ENCODE assay signal across 9 cellular contexts in the genomic region with DNA sequence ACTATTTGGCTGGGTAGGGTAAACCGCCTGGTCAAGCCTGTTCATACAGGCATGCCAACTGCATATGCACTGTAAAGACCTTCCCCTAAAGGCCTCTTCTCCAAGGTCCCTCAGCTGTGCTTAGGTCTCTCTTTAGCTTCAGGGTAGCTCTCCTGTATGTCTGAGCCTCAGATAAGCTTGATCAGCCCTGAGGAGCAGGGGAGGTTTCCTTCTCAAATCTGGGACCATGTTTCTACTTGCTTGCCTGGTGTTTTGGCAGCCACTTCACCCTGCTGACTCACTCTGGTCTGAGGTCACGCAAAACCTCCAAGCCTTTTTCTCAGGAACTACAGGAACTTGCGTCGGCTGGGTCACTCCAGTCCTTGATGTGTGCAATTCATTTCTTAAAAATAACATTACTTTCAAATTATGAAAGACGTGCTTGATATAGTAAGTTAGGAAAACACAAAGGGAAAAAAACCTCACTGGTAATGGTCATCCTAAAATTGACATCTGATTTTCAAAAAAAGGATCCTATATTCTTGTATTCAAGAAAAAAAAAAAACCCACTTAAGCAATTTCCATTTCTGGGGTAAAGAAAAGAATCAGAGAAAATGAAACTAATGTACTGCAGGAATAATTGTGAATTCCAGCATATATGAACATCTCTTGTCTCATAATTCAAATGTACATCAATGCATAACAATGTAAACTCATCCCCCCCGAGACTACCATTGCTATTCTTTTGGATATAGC. TPM values are rescaled to one million over a fixed set of nuclear protein-coding genes. Genes with fewer than 3 reads are reported as not detected.
DNase-seq lines count a peak whose midpoint lies in the region; ATAC-seq and TF ChIP-seq lines count a peak whose summit lies in the region.
"Had no signal": no experiment of that assay in that cellular context is flagged by ENCODE, and none has a peak within 500 bp of the region (broad histone marks: within the 10 kb centered on the region; RNA-seq: fewer than 3 reads in every experiment).

No MANE protein-coding gene starts in this region.

- TF ChIP-seq POLR2A in Peyer's patch (IDR thresholded peaks at IDR 0.05) (no peak), breast epithelium (IDR thresholded peaks at IDR 0.05) (no peak), suprapubic skin (IDR thresholded peaks at IDR 0.05) (no peak)

- DNase-seq in GM04504 (ENCODE audit: low read depth) (peak; percentile 92), Peyer's patch (peak in 2 of 3 donors; percentile 35 to 78), breast epithelium (ENCODE audit: low spot score in 2 of 2) (peak; percentile 54 to 81), lung (ENCODE audit: low spot score) (peak; percentile 82), suprapubic skin (ENCODE audit: low spot score in 2 of 2) (peak; percentile 84 to 90)
- DNase-seq in effector memory CD8-positive, alpha-beta T cell, result no peak

- no peak overlapping the region for H3K4me3 ChIP-seq in Peyer's patch
- no peak overlapping the region for H3K4me3 ChIP-seq in breast epithelium
- H3K4me3 ChIP-seq in lung, result no peak overlapping the region
- no peak overlapping the region for H3K4me3 ChIP-seq in suprapubic skin

- no peaks in the 10 kb centered on the region for H3K9me3 ChIP-seq in Peyer's patch
- no peaks in the 10 kb centered on the region for H3K9me3 ChIP-seq in breast epithelium
- H3K9me3 ChIP-seq in lung (ENCODE audit: control insufficient read depth in 2 of 2, insufficient read depth in 1 of 2, low read length in 1 of 2), result no peaks in the 10 kb centered on the region
- H3K9me3 ChIP-seq in suprapubic skin, result no peaks in the 10 kb centered on the region

- no peak overlapping the region for H3K27ac Mint-ChIP-seq in effector memory CD8-positive, alpha-beta T cell

- TF ChIP-seq CTCF in Peyer's patch (IDR thresholded peaks at IDR 0.05), result no peak
- no peak for TF ChIP-seq CTCF in breast epithelium (IDR thresholded peaks at IDR 0.05)
- TF ChIP-seq CTCF in lung (IDR thresholded peaks at IDR 0.05; ENCODE audit: control extremely low read depth, extremely low read depth), result no peak
- TF ChIP-seq CTCF in suprapubic skin (IDR thresholded peaks at IDR 0.05), result no peak

- 35 to 36% methylated on average over 6 of the region's 6 CpGs for WGBS in lung, 2 donors
- whole genome bisulfite sequencing in suprapubic skin, result 19% methylated on average over 6 of the region's 6 CpGs

- TF ChIP-seq EP300 in suprapubic skin (IDR thresholded peaks at IDR 0.05), result no peak

- H3K27ac ChIP-seq in Peyer's patch, result peak overlapping the region in 3 of 4 donors; percentile 37 to 49 (median 47)
- H3K27ac ChIP-seq in breast epithelium, result peak overlapping the region; percentile 66 to 82
- H3K27ac ChIP-seq in lung (ENCODE audit: low read depth in 1 of 2, low read length in 1 of 2), result peak overlapping the region; percentile 38 to 96
- peak overlapping the region; percentile 46 for H3K27ac ChIP-seq in suprapubic skin

- peaks cover 12 to 28% of the 10 kb centered on the region in 2 donors for H3K4me1 Mint-ChIP-seq in effector memory CD8-positive, alpha-beta T cell (ENCODE audit: low read depth in 2 of 2)

- H3K4me3 Mint-ChIP-seq in effector memory CD8-positive, alpha-beta T cell, result peak overlapping the region in 1 of 2 donors; percentile 59
- H3K4me3 Mint-ChIP-seq: neural crest cell had no signal

- no peaks in the 10 kb centered on the region for H3K27me3 Mint-ChIP-seq in effector memory CD8-positive, alpha-beta T cell

- H3K4me1 ChIP-seq in Peyer's patch (peaks cover 6 to 27% (median 20%) of the 10 kb centered on the region in 4 donors), breast epithelium (peaks cover 8 to 17% of the 10 kb centered on the region in 2 donors), lung (ENCODE audit: control insufficient read depth in 2 of 2, insufficient read depth in 2 of 2, low read length in 2 of 2) (peaks cover 10 to 21% of the 10 kb centered on the region in 2 donors), suprapubic skin (peaks cover 52% of the 10 kb centered on the region)

- no peaks in the 10 kb centered on the region for H3K9me3 Mint-ChIP-seq in effector memory CD8-positive, alpha-beta T cell
- H3K9me3 Mint-ChIP-seq: neural crest cell had no signal

- H3K36me3 Mint-ChIP-seq in effector memory CD8-positive, alpha-beta T cell (ENCODE audit: insufficient read depth), result no peaks in the 10 kb centered on the region

- H3K27me3 ChIP-seq in Peyer's patch, result no peaks in the 10 kb centered on the region
- no peaks in the 10 kb centered on the region for H3K27me3 ChIP-seq in breast epithelium
- no peaks in the 10 kb centered on the region for H3K27me3 ChIP-seq in lung (ENCODE audit: control insufficient read depth, insufficient read depth)
- no peaks in the 10 kb centered on the region for H3K27me3 ChIP-seq in suprapubic skin

- intact Hi-C loops in breast epithelium (cut with DNase I; ENCODE audit: low total_unique reads), result no loop called here

- H3K36me3 ChIP-seq in Peyer's patch (no peaks in the 10 kb centered on the region), breast epithelium (no peaks in the 10 kb centered on the region), lung (ENCODE audit: control insufficient read depth in 2 of 2, insufficient read depth in 2 of 2, low read length in 2 of 2) (no peaks in the 10 kb centered on the region), suprapubic skin (no peaks in the 10 kb centered on the region)

- ATAC-seq in lung (ENCODE audit: insufficient read depth, low FRiP score) (peak; percentile 59), HG03457 (IDR thresholded peaks at IDR 0.05; ENCODE audit: unreplicated experiment) (no peak), GM21423 (IDR thresholded peaks at IDR 0.05; ENCODE audit: unreplicated experiment) (no peak)
- ATAC-seq in effector memory CD8-positive, alpha-beta T cell (replicated peaks), result no peak

RNA-seq across cellular contexts. Expression of a gene that starts 24.7 kb away (rescaled TPM):
- 10 to 100 TPM; 28.1 to 62.1 (median 54.6) TPM for total RNA-seq in Peyer's patch
- total RNA-seq in breast epithelium, result 10 to 100 TPM; 15.7 to 22.5 (median 16.7) TPM
- total RNA-seq in lung, result 10 to 100 TPM; 15.5 to 38.1 TPM
- polyA plus RNA-seq in lung, result 10 to 100 TPM in 1 of 2 donors, 1 to 10 TPM in 1; 5.1 to 65.9 TPM
- total RNA-seq in suprapubic skin, result 10 to 100 TPM; 33.1 to 55.5 (median 43.0) TPM

RNA-seq across cellular contexts. Expression of a gene that starts 47.4 kb away (rescaled TPM):
- total RNA-seq in Peyer's patch (100 to 1,000 TPM; 273 to 366 (median 293) TPM), breast epithelium (100 to 1,000 TPM; 124 to 483 (median 280) TPM), lung (100 to 1,000 TPM in 1 of 2 donors, 10 to 100 TPM in 1; 86.8 to 127 TPM), suprapubic skin (100 to 1,000 TPM; 122 to 139 (median 125) TPM)
- 100 to 1,000 TPM in 1 of 2 donors, 10 to 100 TPM in 1; 87.6 to 115 TPM for polyA plus RNA-seq in lung

Comparison
In these comparisons a context has a peak if more than half of its experiments do, and no peak if none do; other contexts are left out.
1. DNase-seq: peak in GM04504 (single experiment), Peyer's patch (2 of 3), breast epithelium (2 of 2), lung (single experiment) and suprapubic skin (2 of 2); none in effector memory CD8-positive, alpha-beta T cell (0 of 3).
2. Peak in every context shown above with its lines, with median percentiles within 50 percentile points of each other: H3K27ac ChIP-seq.